ENCODE assay signal across 8 cellular contexts in the genomic region with DNA sequence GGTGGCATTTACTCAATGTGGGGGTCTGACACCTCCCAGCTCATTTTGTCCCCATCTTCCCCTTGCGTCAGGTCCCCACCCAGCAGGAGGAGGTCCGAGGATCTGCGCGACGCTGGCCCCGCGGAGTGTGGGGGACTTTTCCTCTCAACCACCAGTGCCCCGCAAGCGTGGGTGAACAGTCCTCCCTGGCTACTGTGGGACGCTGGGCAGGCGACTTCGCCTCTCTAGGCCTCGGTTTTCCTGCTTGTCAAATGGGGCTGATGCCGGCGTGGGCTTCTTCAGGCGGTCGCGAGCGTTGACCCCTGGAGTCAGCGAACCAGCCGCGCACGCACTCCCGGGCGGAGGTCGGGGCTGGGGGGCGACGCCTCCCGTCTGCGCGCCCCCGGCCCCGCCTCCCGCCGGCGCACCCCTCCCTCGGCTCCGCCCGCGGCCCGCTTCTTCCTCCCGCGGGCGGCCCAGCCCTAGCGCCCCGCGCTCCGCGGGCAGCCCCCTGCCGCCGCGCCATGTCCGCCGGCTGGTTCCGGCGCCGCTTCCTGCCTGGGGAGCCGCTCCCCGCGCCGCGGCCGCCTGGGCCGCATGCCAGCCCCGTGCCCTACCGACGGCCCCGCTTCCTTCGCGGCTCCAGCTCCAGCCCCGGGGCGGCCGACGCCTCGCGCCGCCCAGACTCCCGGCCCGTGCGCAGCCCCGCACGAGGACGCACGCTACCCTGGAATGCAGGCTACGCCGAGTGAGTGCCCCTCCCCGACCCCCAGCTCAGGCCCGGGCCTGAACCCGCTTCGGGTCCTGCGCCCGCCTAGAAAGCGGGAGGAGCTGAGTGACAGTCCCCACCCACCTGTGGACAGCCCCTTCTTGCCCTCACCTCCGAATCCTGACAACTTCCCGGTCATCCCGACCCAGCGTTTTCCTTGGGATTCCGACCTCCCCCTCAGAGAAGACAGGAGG. TPM values are rescaled to one million over a fixed set of nuclear protein-coding genes. Genes with fewer than 3 reads are reported as not detected.
DNase-seq lines count a peak whose midpoint lies in the region; ATAC-seq and TF ChIP-seq lines count a peak whose summit lies in the region.

A gene with protein sequence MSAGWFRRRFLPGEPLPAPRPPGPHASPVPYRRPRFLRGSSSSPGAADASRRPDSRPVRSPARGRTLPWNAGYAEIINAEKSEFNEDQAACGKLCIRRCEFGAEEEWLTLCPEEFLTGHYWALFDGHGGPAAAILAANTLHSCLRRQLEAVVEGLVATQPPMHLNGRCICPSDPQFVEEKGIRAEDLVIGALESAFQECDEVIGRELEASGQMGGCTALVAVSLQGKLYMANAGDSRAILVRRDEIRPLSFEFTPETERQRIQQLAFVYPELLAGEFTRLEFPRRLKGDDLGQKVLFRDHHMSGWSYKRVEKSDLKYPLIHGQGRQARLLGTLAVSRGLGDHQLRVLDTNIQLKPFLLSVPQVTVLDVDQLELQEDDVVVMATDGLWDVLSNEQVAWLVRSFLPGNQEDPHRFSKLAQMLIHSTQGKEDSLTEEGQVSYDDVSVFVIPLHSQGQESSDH (plus strand): TSS at position 438 of the 942 bp plus-strand sequence. CDS start 66 bp downstream, at position 504.

- peak within 1 kb of the TSS; percentile 98 for H3K27ac Mint-ChIP-seq in stimulated activated naive B cell treated with anti-CD40 and anti-IgM and Interleukin-4, amounts not matched to agents 10 μg/mL and 1 μg/mL and 100 μg/mL, for 72 hours

- H3K4me1 Mint-ChIP-seq in stimulated activated naive B cell treated with anti-CD40 and anti-IgM and Interleukin-4, amounts not matched to agents 10 μg/mL and 1 μg/mL and 100 μg/mL, for 72 hours, result peaks cover 51 to 84% of the 10 kb centered on the region in 2 donors

- peaks cover 37 to 49% of the 10 kb centered on the region in 2 donors for H3K36me3 Mint-ChIP-seq in stimulated activated naive B cell treated with anti-CD40 and anti-IgM and Interleukin-4, amounts not matched to agents 10 μg/mL and 1 μg/mL and 100 μg/mL, for 72 hours

- 2% methylated on average over 32 to 33 of the region's 98 CpGs for WGBS in lower leg skin, 2 donors

- intact Hi-C loops in lower leg skin (cut with DNase I; ENCODE audit: low total_unique reads), result no loop called here

- no peaks in the 10 kb centered on the region for H3K27me3 ChIP-seq in HL-60 (ENCODE audit: insufficient read depth, poor library complexity, severe bottlenecking)
- H3K27me3 ChIP-seq in duodenal mucosa (ENCODE audit: control insufficient read depth in 1 of 2, insufficient read depth in 2 of 2, low read length in 2 of 2), result no peaks in the 10 kb centered on the region

- H3K27ac ChIP-seq in HL-60 (replicated peaks) (peak within 1 kb of the TSS; percentile 69), duodenal mucosa (ENCODE audit: low read depth, low read length) (peak within 1 kb of the TSS; percentile 79)

- DNase-seq in HL-60 (ENCODE audit: low read depth in 1 of 2, low spot score in 1 of 2) (no peak), lower leg skin (ENCODE audit: low spot score in 2 of 2) (peak in 1 of 2 donors; percentile 92), NCI-H1092 treated with DMSO at 0.1 percent for 48 hours (lab: John Stamatoyannopoulos, UW) (no peak)
- peak; percentile 58 for DNase-seq in activated CD4-positive, alpha-beta T cell treated with anti-CD3 and anti-CD28 coated beads for 48 hours
- peak; percentile 34 for DNase-seq in stimulated activated naive B cell treated with anti-CD40 and anti-IgM and Interleukin-4, amounts not matched to agents 10 μg/mL and 1 μg/mL and 100 μg/mL, for 72 hours

- H3K4me3 ChIP-seq in HL-60 (replicated peaks; ENCODE audit: insufficient read depth, low read length) (no peak within 1 kb of the TSS), duodenal mucosa (ENCODE audit: low read depth in 1 of 2, low read length in 2 of 2) (peak within 1 kb of the TSS; percentile 75 to 79), lower leg skin (ENCODE audit: low read depth, poor library complexity, severe bottlenecking) (peak within 1 kb of the TSS; percentile 43)

- peak; percentile 3 to 12 for ATAC-seq in stimulated activated naive B cell treated with anti-CD40 and anti-IgM and Interleukin-4, amounts not matched to agents 10 μg/mL and 1 μg/mL and 100 μg/mL, for 72 hours (replicated peaks)
- ATAC-seq in HG02870 (IDR thresholded peaks at IDR 0.05; ENCODE audit: unreplicated experiment), result no peak

- TF ChIP-seq CTCF in HL-60 (IDR thresholded peaks at IDR 0.05; ENCODE audit: insufficient read depth, low read length), result no peak
- no peak for TF ChIP-seq CTCF in lower leg skin (IDR thresholded peaks at IDR 0.05)

- TF ChIP-seq POLR2A in lower leg skin (IDR thresholded peaks at IDR 0.05), result no peak

- H3K9ac ChIP-seq in ES-I3 (ENCODE audit: low read depth, low read length) (peak within 1 kb of the TSS; percentile 65), duodenal mucosa (ENCODE audit: low read depth in 1 of 2, low read length in 2 of 2) (peak within 1 kb of the TSS; percentile 67 to 82)

- peak within 1 kb of the TSS; percentile 82 to 85 for H3K4me3 Mint-ChIP-seq in stimulated activated naive B cell treated with anti-CD40 and anti-IgM and Interleukin-4, amounts not matched to agents 10 μg/mL and 1 μg/mL and 100 μg/mL, for 72 hours

- H3K36me3 ChIP-seq in ES-I3 (ENCODE audit: insufficient read depth, low read length), result no peaks in the 10 kb centered on the region
- H3K36me3 ChIP-seq in duodenal mucosa (ENCODE audit: control insufficient read depth in 1 of 2, insufficient read depth in 2 of 2, low read length in 2 of 2), result peaks cover 12 to 18% of the 10 kb centered on the region in 2 donors

- H3K4me1 ChIP-seq in ES-I3 (ENCODE audit: insufficient read depth, low read length) (0 out of 2 replicates have a peak, but pooled peaks cover 7% of the 10 kb centered on the region), duodenal mucosa (ENCODE audit: control insufficient read depth in 1 of 2, insufficient read depth in 2 of 2, low read length in 2 of 2) (peaks cover 7 to 41% of the 10 kb centered on the region in 2 donors)

- H3K27me3 Mint-ChIP-seq in stimulated activated naive B cell treated with anti-CD40 and anti-IgM and Interleukin-4, amounts not matched to agents 10 μg/mL and 1 μg/mL and 100 μg/mL, for 72 hours, result no peaks in the 10 kb centered on the region

- peaks cover 0 to 1% of the 10 kb centered on the region in 2 donors for H3K9me3 Mint-ChIP-seq in stimulated activated naive B cell treated with anti-CD40 and anti-IgM and Interleukin-4, amounts not matched to agents 10 μg/mL and 1 μg/mL and 100 μg/mL, for 72 hours

- H3K9me3 ChIP-seq in ES-I3 (ENCODE audit: control insufficient read depth, insufficient read depth, low read length) (0 out of 2 replicates have a peak, but pooled peaks cover 3% of the 10 kb centered on the region), duodenal mucosa (ENCODE audit: control insufficient read depth in 1 of 2, low read length in 2 of 2) (no peaks in the 10 kb centered on the region)

RNA-seq across cellular contexts. Expression of the gene that starts here (rescaled TPM):
- total RNA-seq in lower leg skin, result 10 to 100 TPM; 10.4 to 28.6 (median 14.0) TPM

Comparison
In these comparisons a context has a peak if more than half of its experiments do, and no peak if none do; other contexts are left out.
1. DNase-seq: peak in activated CD4-positive, alpha-beta T cell treated with anti-CD3 and anti-CD28 coated beads for 48 hours (single experiment) and stimulated activated naive B cell treated with anti-CD40 and anti-IgM and Interleukin-4, amounts not matched to agents 10 μg/mL and 1 μg/mL and 100 μg/mL, for 72 hours (single experiment); none in HL-60 (0 of 2) and NCI-H1092 treated with DMSO at 0.1 percent for 48 hours (single experiment).